8 cellular contexts compared by ENCODE assay signal in genomic region chr6:57985638-57986183, GRCh38.
A peak's percentile ranks its signal among the peaks of the same experiment; 100 is the strongest.
DNase-seq lines count a peak whose midpoint lies in the region; ATAC-seq lines count a peak whose summit lies in the region.
"Not testable (repeated sequence)": the region's sequence is repeated elsewhere in the genome, so short reads cannot be mapped to it uniquely, and the experiment has no call there.

No MANE protein-coding gene starts in this region.

- H3K27me3 ChIP-seq in SJCRH30, result not testable (repeated sequence)

- intact Hi-C loops in left colon (cut with DNase I, micrococcal nuclease); sciatic nerve (cut with DNase I): not testable (repeated sequence)

- peak; percentile 4 for DNase-seq in COLO668 (lab: John Stamatoyannopoulos, UW; ENCODE audit: unreplicated experiment)
- peak; percentile 22 for DNase-seq in DMS53 treated with DMSO at 0.1 percent for 48 hours (lab: John Stamatoyannopoulos, UW; ENCODE audit: unreplicated experiment)
- peak; percentile 51 for DNase-seq in NCI-H1105 treated with DMSO at 0.1 percent for 48 hours (lab: John Stamatoyannopoulos, UW)
- peak; percentile 8 for DNase-seq in NCI-H2196 (lab: John Stamatoyannopoulos, UW; ENCODE audit: unreplicated experiment)
- DNase-seq in NCI-H748 treated with DMSO at 0.1 percent for 48 hours (lab: John Stamatoyannopoulos, UW), result peak; percentile 47
- DNase-seq in SJCRH30, result peak; percentile 72 to 85
- DNase-seq in left colon; sciatic nerve (ENCODE audit: low spot score): not testable (repeated sequence)

- peak overlapping the region; percentile 88 for H3K27ac ChIP-seq in SJCRH30

- peak overlapping the region; percentile 50 for H3K4me3 ChIP-seq in SJCRH30

- ATAC-seq in left colon (peak; percentile 26), sciatic nerve (peak; percentile 65)

- not testable (repeated sequence) for H3K36me3 ChIP-seq in SJCRH30

- H3K4me1 ChIP-seq in SJCRH30, result peaks cover 25% of the 10 kb centered on the region

- H3K9me3 ChIP-seq in SJCRH30 (replicated peaks), result not testable (repeated sequence)
